In genomic region chr14:74302634-74303569, GRCh38 we compare ENCODE assay signal across 8 cellular contexts. TPM values are rescaled to one million over a fixed set of nuclear protein-coding genes. Genes with fewer than 3 reads are reported as not detected.
DNase-seq lines count a peak whose midpoint lies in the region; ATAC-seq and TF ChIP-seq lines count a peak whose summit lies in the region.

Gene ABCD4, minus strand, starts transcription at chr14:74302934. Its CDS starts 22 bp downstream, at chr14:74302912.

- DNase-seq in AG09319 (ENCODE audit: extremely low read depth, low read depth) (peak; percentile 75), NCI-H2227 treated with DMSO at 0.1 percent for 48 hours (lab: John Stamatoyannopoulos, UW) (peak; percentile 90), activated B cell treated with CpG ODN at 0.5 μM for 24 hours (peak; percentile 84), caudate nucleus (lab: John Stamatoyannopoulos, UW) (peak; percentile 27 to 97 (median 90)), iris pigment epithelial cell (ENCODE audit: low read depth) (peak; percentile 93)
- peak; percentile 80 for DNase-seq in stimulated activated CD4-positive, alpha-beta T cell treated with anti-CD3 and anti-CD28 coated beads, Interleukin-12 subunit alpha, Interleukin-12 subunit beta, amount 100 ng/mL, for 4 hours

- H3K27ac Mint-ChIP-seq in activated B cell treated with CpG ODN at 0.5 μM for 24 hours: peak within 1 kb of the TSS; percentile 94

- POLR2A ChIA-PET in activated B cell treated with CpG ODN at 0.5 μM for 24 hours (lab: Charles Lee): interaction anchor here (0.5 to 1.0 kb wide), 4 partner anchors 12 to 1245 kb away, joined by 3 to 5 read pairs (median 3); partner anchors contain the start of genes ISCA2, NPC2 and RBM25

- CTCF ChIA-PET in activated B cell treated with CpG ODN at 0.5 μM for 24 hours (lab: Charles Lee): interaction anchor here (0.5 to 1.7 kb wide), 4 partner anchors 80 to 309 kb away, joined by 3 to 4 read pairs (median 3); partner anchors contain the start of genes ISCA2, LTBP2 and NPC2

- ATAC-seq in GM18909 (IDR thresholded peaks at IDR 0.05; ENCODE audit: poor library complexity, unreplicated experiment) (peak; percentile 98), HG03175 (IDR thresholded peaks at IDR 0.05; ENCODE audit: unreplicated experiment) (peak; percentile 98), activated B cell treated with CpG ODN at 0.5 μM for 24 hours (ENCODE audit: low read depth) (peak; percentile 97)

- H3K27me3 Mint-ChIP-seq in activated B cell treated with CpG ODN at 0.5 μM for 24 hours: no peaks in the 10 kb centered on the region

- intact Hi-C loops in activated B cell treated with CpG ODN at 0.5 μM for 24 hours (cut with micrococcal nuclease): loop anchor here (1.0 to 10.0 kb wide), 6 partner anchors 46 to 992 kb away; partner anchors contain the start of genes DLST, ISCA2, NPC2 and YLPM1

- no peaks in the 10 kb centered on the region for H3K9me3 Mint-ChIP-seq in activated B cell treated with CpG ODN at 0.5 μM for 24 hours

- H3K4me1 Mint-ChIP-seq in activated B cell treated with CpG ODN at 0.5 μM for 24 hours: peaks cover 26% of the 10 kb centered on the region

- H3K36me3 Mint-ChIP-seq in activated B cell treated with CpG ODN at 0.5 μM for 24 hours (ENCODE audit: low read depth): peaks cover 23% of the 10 kb centered on the region

- H3K27ac ChIP-seq in caudate nucleus (ENCODE audit: low read depth, low read length): peak within 1 kb of the TSS; percentile 62

- TF ChIP-seq CTCF in AG09319 (IDR thresholded peaks at IDR 0.05; ENCODE audit: low read depth, low read length): peak; percentile 57
- no peak for TF ChIP-seq CTCF in activated B cell treated with CpG ODN at 0.5 μM for 24 hours (IDR thresholded peaks at IDR 0.05)

- H3K4me3 Mint-ChIP-seq in activated B cell treated with CpG ODN at 0.5 μM for 24 hours: peak within 1 kb of the TSS; percentile 96

RNA-seq across cellular contexts. Expression of gene ABCD4, which starts in this region (rescaled TPM):
- total RNA-seq in activated B cell treated with CpG ODN at 0.5 μM for 24 hours: 58.2 and 78.4 TPM in 2 replicates

Comparison
In these comparisons a context has a peak if more than half of its experiments do, and no peak if none do; other contexts are left out.
1. Peak in every context shown above with its lines: DNase-seq, ATAC-seq and H3K27ac ChIP-seq.